1 cellular context compared by ENCODE assay signal in the genomic region with DNA sequence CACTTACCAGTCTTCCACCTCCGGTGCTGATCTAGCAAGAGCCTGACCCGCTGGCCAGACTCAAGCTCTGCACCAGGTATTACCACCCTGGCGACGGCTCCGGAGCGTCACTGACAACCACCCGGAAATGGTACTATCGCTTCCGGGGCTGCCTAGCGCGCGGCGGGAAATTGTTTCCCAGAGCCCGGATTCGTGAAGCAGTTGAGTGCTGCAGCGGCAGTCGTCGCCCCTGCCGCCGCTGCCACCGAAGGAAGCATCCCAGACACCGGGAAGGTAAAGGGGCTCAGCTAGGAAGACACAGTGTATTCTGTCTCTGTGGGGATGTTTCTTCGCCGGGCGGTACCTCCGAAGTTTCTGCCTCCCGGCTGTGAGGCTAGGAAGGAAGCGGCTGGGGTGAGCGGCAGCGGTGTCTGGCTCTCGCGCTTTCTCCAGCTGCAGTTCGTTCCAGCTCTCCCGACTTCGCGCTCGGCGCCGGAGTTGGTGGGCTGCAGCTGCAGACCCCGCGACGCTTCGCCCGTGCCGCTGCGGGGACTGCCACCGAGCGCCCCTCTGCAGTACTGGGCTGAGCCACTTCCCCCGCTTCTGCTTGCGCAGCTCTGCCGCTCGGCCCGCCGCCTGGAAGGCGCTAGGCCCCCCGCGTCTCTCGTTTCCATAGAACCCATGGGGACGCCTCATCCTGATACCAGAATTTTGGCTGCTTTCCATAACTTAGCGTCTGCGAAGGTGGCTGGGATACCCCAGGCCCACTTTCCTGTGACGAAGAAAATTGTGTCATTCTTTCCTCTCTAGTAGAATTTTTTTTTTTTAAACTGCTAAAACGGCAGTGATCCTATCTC.
TF ChIP-seq lines count a peak whose summit lies in the region.

Gene KIAA0825, minus strand, starts transcription at position 112 of the 836 bp plus-strand sequence. CDS start 81,478 bp downstream, outside the sequence.
Gene SLF1, plus strand, starts transcription at position 177 of the 836 bp plus-strand sequence. CDS start 10,142 bp downstream, outside the sequence.

TF ChIP-seq in HepG2, 621 proteins besides CTCF, POLR2A, EP300 and RAD21 (continued from another document and continues in another):
- TF ChIP-seq SIN3A (IDR thresholded peaks at IDR 0.05; ENCODE audit: borderline replicate concordance, low read depth, low read length) (peak; percentile 99), ZNF331 (CRISPR knock-in tag; IDR thresholded peaks at IDR 0.05) (0 out of 2 replicates have a peak, but pooled peaks have one; percentile 51), ZNF44 (CRISPR knock-in tag; IDR thresholded peaks at IDR 0.05) (no peak), ZNF629 (CRISPR knock-in tag; conservative IDR thresholded peaks at IDR 0.05) (no peak), NBN (conservative IDR thresholded peaks at IDR 0.05) (no peak), ZNF430 (CRISPR knock-in tag; IDR thresholded peaks at IDR 0.05) (0 out of 2 replicates have a peak, but pooled peaks have one; percentile 45), CEBPG (CRISPR knock-in tag; IDR thresholded peaks at IDR 0.05) (peak; percentile 34; the same call in 1 of the 2 replicates), JARID2 (CRISPR knock-in tag; IDR thresholded peaks at IDR 0.05; ENCODE audit: insufficient replicate concordance) (no peak), RELA (CRISPR knock-in tag; IDR thresholded peaks at IDR 0.05) (0 out of 2 replicates have a peak, but pooled peaks have one; percentile 5), HMGXB4 (CRISPR knock-in tag; IDR thresholded peaks at IDR 0.05; ENCODE audit: borderline replicate concordance in 1 of 2, low read depth in 1 of 2) (peak in 1 of 2 experiments; percentile 64; a peak in 2 of 4 replicates), HDAC1 (CRISPR knock-in tag; IDR thresholded peaks at IDR 0.05) (peak; percentile 98), ZMAT5 (CRISPR knock-in tag; IDR thresholded peaks at IDR 0.05; ENCODE audit: borderline replicate concordance, low read depth) (no peak), TFE3 (CRISPR knock-in tag; IDR thresholded peaks at IDR 0.05) (no peak), ZFP37 (CRISPR knock-in tag; IDR thresholded peaks at IDR 0.05; ENCODE audit: borderline replicate concordance) (no peak), GATAD1 (CRISPR knock-in tag; IDR thresholded peaks at IDR 0.05) (peak; percentile 96), ZNF652 (CRISPR knock-in tag; IDR thresholded peaks at IDR 0.05; ENCODE audit: borderline replicate concordance, low read depth) (no peak), ZNF782 (CRISPR knock-in tag; IDR thresholded peaks at IDR 0.05; ENCODE audit: borderline replicate concordance) (no peak), ZNF24 (IDR thresholded peaks at IDR 0.05) (no peak), PCBP1 (IDR thresholded peaks at IDR 0.05; ENCODE audit: borderline replicate concordance, low read depth, low read length) (no peak), MIER2 (CRISPR knock-in tag; IDR thresholded peaks at IDR 0.05) (no peak), ZNF710 (CRISPR knock-in tag; IDR thresholded peaks at IDR 0.05; ENCODE audit: borderline replicate concordance) (no peak; the same call in 1 of the 2 replicates), MEIS1 (CRISPR knock-in tag; IDR thresholded peaks at IDR 0.05; ENCODE audit: borderline replicate concordance) (no peak), ASH2L (IDR thresholded peaks at IDR 0.05; ENCODE audit: insufficient read length, low read depth, low read length) (peak; percentile 97), ZNF891 (CRISPR knock-in tag; IDR thresholded peaks at IDR 0.05) (no peak; the same call in 1 of the 2 replicates), SCMH1 (CRISPR knock-in tag; IDR thresholded peaks at IDR 0.05; ENCODE audit: borderline replicate concordance) (no peak), KAT2B (IDR thresholded peaks at IDR 0.05; ENCODE audit: borderline replicate concordance, low read depth, low read length) (no peak), MXD1 (CRISPR knock-in tag; IDR thresholded peaks at IDR 0.05) (no peak), FOXJ3 (CRISPR knock-in tag; IDR thresholded peaks at IDR 0.05; ENCODE audit: borderline replicate concordance) (0 out of 2 replicates have a peak, but pooled peaks have one; percentile 40), ZNF660 (CRISPR knock-in tag; IDR thresholded peaks at IDR 0.05; ENCODE audit: borderline replicate concordance, low read depth) (no peak), SMAD1 (CRISPR knock-in tag; IDR thresholded peaks at IDR 0.05; ENCODE audit: borderline replicate concordance, low read depth) (0 out of 2 replicates have a peak, but pooled peaks have one; percentile 57)
- TF ChIP-seq, protein P1, sequence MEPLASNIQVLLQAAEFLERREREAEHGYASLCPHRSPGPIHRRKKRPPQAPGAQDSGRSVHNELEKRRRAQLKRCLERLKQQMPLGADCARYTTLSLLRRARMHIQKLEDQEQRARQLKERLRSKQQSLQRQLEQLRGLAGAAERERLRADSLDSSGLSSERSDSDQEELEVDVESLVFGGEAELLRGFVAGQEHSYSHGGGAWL (CRISPR knock-in tag; IDR thresholded peaks at IDR 0.05), result no peak
- TF ChIP-seq, protein P2, sequence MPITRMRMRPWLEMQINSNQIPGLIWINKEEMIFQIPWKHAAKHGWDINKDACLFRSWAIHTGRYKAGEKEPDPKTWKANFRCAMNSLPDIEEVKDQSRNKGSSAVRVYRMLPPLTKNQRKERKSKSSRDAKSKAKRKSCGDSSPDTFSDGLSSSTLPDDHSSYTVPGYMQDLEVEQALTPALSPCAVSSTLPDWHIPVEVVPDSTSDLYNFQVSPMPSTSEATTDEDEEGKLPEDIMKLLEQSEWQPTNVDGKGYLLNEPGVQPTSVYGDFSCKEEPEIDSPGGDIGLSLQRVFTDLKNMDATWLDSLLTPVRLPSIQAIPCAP (CRISPR knock-in tag; IDR thresholded peaks at IDR 0.05; ENCODE audit: low read depth), result no peak
- TF ChIP-seq, protein P3, sequence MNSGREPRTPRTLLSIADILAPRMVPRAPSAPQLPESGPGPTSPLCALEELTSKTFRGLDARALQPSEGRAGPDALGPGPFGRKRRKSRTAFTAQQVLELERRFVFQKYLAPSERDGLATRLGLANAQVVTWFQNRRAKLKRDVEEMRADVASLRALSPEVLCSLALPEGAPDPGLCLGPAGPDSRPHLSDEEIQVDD (CRISPR knock-in tag; IDR thresholded peaks at IDR 0.05; ENCODE audit: borderline replicate concordance), result no peak
- TF ChIP-seq, protein P4, sequence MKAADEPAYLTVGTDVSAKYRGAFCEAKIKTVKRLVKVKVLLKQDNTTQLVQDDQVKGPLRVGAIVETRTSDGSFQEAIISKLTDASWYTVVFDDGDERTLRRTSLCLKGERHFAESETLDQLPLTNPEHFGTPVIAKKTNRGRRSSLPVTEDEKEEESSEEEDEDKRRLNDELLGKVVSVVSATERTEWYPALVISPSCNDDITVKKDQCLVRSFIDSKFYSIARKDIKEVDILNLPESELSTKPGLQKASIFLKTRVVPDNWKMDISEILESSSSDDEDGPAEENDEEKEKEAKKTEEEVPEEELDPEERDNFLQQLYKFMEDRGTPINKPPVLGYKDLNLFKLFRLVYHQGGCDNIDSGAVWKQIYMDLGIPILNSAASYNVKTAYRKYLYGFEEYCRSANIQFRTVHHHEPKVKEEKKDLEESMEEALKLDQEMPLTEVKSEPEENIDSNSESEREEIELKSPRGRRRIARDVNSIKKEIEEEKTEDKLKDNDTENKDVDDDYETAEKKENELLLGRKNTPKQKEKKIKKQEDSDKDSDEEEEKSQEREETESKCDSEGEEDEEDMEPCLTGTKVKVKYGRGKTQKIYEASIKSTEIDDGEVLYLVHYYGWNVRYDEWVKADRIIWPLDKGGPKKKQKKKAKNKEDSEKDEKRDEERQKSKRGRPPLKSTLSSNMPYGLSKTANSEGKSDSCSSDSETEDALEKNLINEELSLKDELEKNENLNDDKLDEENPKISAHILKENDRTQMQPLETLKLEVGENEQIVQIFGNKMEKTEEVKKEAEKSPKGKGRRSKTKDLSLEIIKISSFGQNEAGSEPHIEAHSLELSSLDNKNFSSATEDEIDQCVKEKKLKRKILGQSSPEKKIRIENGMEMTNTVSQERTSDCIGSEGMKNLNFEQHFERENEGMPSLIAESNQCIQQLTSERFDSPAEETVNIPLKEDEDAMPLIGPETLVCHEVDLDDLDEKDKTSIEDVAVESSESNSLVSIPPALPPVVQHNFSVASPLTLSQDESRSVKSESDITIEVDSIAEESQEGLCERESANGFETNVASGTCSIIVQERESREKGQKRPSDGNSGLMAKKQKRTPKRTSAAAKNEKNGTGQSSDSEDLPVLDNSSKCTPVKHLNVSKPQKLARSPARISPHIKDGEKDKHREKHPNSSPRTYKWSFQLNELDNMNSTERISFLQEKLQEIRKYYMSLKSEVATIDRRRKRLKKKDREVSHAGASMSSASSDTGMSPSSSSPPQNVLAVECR (CRISPR knock-in tag; IDR thresholded peaks at IDR 0.05; ENCODE audit: borderline replicate concordance), result peak; percentile 99
- TF ChIP-seq, protein P5, sequence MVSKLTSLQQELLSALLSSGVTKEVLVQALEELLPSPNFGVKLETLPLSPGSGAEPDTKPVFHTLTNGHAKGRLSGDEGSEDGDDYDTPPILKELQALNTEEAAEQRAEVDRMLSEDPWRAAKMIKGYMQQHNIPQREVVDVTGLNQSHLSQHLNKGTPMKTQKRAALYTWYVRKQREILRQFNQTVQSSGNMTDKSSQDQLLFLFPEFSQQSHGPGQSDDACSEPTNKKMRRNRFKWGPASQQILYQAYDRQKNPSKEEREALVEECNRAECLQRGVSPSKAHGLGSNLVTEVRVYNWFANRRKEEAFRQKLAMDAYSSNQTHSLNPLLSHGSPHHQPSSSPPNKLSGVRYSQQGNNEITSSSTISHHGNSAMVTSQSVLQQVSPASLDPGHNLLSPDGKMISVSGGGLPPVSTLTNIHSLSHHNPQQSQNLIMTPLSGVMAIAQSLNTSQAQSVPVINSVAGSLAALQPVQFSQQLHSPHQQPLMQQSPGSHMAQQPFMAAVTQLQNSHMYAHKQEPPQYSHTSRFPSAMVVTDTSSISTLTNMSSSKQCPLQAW (CRISPR knock-in tag; IDR thresholded peaks at IDR 0.05), result no peak; the same call in 1 of the 2 replicates
- TF ChIP-seq, protein P6, sequence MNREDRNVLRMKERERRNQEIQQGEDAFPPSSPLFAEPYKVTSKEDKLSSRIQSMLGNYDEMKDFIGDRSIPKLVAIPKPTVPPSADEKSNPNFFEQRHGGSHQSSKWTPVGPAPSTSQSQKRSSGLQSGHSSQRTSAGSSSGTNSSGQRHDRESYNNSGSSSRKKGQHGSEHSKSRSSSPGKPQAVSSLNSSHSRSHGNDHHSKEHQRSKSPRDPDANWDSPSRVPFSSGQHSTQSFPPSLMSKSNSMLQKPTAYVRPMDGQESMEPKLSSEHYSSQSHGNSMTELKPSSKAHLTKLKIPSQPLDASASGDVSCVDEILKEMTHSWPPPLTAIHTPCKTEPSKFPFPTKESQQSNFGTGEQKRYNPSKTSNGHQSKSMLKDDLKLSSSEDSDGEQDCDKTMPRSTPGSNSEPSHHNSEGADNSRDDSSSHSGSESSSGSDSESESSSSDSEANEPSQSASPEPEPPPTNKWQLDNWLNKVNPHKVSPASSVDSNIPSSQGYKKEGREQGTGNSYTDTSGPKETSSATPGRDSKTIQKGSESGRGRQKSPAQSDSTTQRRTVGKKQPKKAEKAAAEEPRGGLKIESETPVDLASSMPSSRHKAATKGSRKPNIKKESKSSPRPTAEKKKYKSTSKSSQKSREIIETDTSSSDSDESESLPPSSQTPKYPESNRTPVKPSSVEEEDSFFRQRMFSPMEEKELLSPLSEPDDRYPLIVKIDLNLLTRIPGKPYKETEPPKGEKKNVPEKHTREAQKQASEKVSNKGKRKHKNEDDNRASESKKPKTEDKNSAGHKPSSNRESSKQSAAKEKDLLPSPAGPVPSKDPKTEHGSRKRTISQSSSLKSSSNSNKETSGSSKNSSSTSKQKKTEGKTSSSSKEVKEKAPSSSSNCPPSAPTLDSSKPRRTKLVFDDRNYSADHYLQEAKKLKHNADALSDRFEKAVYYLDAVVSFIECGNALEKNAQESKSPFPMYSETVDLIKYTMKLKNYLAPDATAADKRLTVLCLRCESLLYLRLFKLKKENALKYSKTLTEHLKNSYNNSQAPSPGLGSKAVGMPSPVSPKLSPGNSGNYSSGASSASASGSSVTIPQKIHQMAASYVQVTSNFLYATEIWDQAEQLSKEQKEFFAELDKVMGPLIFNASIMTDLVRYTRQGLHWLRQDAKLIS (CRISPR knock-in tag; IDR thresholded peaks at IDR 0.05), result no peak
